7 cellular contexts compared by ENCODE assay signal in the genomic region with DNA sequence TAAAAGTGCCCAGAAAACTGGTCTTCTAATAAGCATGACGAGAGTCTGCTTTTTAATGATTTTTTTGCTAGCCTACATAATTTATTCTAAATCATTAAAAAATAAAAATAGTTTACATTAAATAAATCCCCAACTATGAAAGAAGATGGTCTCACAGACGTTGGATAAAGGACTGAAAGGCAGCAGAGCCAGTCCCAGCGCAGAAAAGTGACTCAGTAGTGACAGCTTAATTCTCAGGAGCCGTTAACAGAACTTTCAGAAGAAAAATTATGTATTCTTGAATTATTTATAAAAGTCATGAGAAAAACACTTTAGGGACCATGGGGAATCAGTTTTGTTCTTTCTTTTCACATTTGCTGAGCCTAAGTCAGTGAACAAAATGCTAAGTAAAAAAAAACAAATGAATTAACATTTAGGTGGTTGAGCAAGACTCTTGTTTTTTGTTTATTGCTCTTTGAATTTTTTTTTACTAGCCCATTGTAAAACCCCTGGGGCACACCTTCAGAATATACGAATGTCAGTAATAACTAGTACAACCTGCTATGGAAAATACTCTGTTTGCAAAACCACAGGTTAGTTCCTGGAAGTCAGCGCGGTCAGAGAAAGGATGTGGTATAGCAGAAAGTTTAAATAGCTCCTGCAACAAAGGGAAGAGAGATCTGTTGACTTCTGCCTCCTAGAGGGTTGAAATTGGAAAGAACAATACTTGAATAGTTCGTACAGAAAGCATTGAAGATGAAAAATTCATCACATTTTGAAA.
A peak's percentile ranks its signal among the peaks of the same experiment; 100 is the strongest.
DNase-seq lines count a peak whose midpoint lies in the region; ATAC-seq lines count a peak whose summit lies in the region.

No MANE protein-coding gene starts in this region.

- DNase-seq in activated CD8-positive, alpha-beta memory T cell treated with anti-CD3 and anti-CD28 coated beads for 24 hours: peak; percentile 63
- peak; percentile 1 for DNase-seq in pons (ENCODE audit: low spot score)
- DNase-seq in NCI-H2107 treated with DMSO at 0.1 percent for 48 hours (lab: John Stamatoyannopoulos, UW; ENCODE audit: unreplicated experiment): no peak
- no peak for DNase-seq in GM03348 (ENCODE audit: low spot score)
- DNase-seq in ecto neural progenitor cell (ENCODE audit: low spot score): no peak

- peak; percentile 89 for ATAC-seq in GM21390 (IDR thresholded peaks at IDR 0.05; ENCODE audit: unreplicated experiment)
- peak; percentile 73 for ATAC-seq in HG03558 (IDR thresholded peaks at IDR 0.05; ENCODE audit: extremely low read depth, unreplicated experiment)

Comparison
In these comparisons a context has a peak if more than half of its experiments do, and no peak if none do; other contexts are left out.
1. DNase-seq: peak in activated CD8-positive, alpha-beta memory T cell treated with anti-CD3 and anti-CD28 coated beads for 24 hours (single experiment) and pons (single experiment); none in NCI-H2107 treated with DMSO at 0.1 percent for 48 hours (single experiment), GM03348 (single experiment) and ecto neural progenitor cell (single experiment).